ENCODE assay signal across 19 cellular contexts in the genomic region with DNA sequence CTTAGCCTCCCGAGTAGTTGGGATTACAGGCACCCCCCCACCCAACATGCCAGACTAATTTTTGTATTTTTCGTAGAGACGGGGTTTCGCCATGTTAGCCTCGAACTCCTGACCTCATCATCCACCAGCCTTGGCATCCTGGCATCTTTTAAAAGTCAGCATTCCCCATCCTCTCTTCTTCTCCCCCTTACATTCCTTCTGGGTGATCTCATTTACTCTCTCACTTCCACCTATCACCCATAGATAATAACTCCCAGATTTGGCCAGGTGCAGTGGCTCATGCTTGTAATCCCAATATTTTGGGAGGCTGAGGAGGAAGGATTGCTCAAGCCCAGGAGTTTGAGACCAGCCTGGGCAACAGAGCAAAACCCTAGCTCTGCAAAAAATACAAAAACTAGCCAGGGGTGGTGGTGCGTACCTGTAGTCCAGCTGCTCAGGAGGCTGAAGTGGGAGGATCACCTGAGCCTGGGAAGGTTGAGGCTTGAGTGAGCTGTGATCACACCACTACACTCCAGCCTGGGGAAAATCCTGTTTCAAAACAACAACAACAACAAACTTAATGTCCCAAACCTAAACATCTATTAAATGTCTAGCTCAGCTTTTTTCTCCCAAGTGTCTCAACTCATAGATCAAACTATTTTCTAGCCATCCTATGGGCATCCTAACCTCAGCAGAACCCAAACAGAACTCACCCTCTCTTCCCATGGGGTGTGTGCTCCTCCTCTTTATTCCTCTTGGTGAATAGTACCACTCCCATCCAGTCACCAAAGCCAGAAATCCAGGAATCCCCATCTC. TPM values are rescaled to one million over a fixed set of nuclear protein-coding genes. Genes with fewer than 3 reads are reported as not detected.
"Had no signal": no experiment of that assay in that cellular context is flagged by ENCODE, and none has a peak within 500 bp of the region (broad histone marks: within the 10 kb centered on the region; RNA-seq: fewer than 3 reads in every experiment).

No MANE protein-coding gene starts in this region.

- H3K4me1 Mint-ChIP-seq: neural crest cell had no signal

- ATAC-seq: heart left ventricle, psoas muscle, right cardiac atrium had no signal

- H3K4me3 Mint-ChIP-seq: neural crest cell; T-helper 1 cell treated with Interleukin-12 subunit alpha and Interleukin-12 subunit beta and Interleukin-4 antibody, amounts not matched to agents 30 μg/mL and 1 μg/mL, for 36 hours had no signal

- H3K27ac Mint-ChIP-seq: T-helper 1 cell treated with Interleukin-12 subunit alpha and Interleukin-12 subunit beta and Interleukin-4 antibody, amounts not matched to agents 30 μg/mL and 1 μg/mL, for 36 hours had no signal

- DNase-seq: activated CD4-positive, alpha-beta T cell treated with anti-CD3 and anti-CD28 coated beads for 1 hour; activated CD8-positive, alpha-beta memory T cell treated with anti-CD3 and anti-CD28 coated beads for 24 hours; activated CD8-positive, alpha-beta memory T cell treated with anti-CD3 and anti-CD28 coated beads, Interleukin-2, amount 50 U/mL, for 48 hours; activated effector memory CD4-positive, alpha-beta T cell treated with anti-CD3 and anti-CD28 coated beads, Interleukin-2, amount 50 U/mL, for 16 hours; activated naive CD4-positive, alpha-beta T cell treated with anti-CD3 and anti-CD28 coated beads, Interleukin-2, amount 50 U/mL, for 16 hours; activated T-cell treated with anti-CD3 and anti-CD28 coated beads, Interleukin-2, amount 50 U/mL, for 48 hours; erythroblast; heart left ventricle; left ventricle myocardium inferior; psoas muscle; right cardiac atrium; small intestine; stimulated activated CD4-positive, alpha-beta T cell treated with anti-CD3 and anti-CD28 coated beads, Interleukin-15, amount 100 ng/mL, for 24 hours; stimulated activated CD4-positive, alpha-beta T cell treated with anti-CD3 and anti-CD28 coated beads, Interleukin-2, amount 100 ng/mL, for 48 hours; stomach; trophoblast cell had no signal

RNA-seq across cellular contexts. Expression of gene SSTR2, which starts 16.1 kb away (rescaled TPM):
- total RNA-seq: dermis microvascular lymphatic vessel endothelial cell had no signal
